Comparison of ENCODE assay signal across 1 cellular context in the genomic region with DNA sequence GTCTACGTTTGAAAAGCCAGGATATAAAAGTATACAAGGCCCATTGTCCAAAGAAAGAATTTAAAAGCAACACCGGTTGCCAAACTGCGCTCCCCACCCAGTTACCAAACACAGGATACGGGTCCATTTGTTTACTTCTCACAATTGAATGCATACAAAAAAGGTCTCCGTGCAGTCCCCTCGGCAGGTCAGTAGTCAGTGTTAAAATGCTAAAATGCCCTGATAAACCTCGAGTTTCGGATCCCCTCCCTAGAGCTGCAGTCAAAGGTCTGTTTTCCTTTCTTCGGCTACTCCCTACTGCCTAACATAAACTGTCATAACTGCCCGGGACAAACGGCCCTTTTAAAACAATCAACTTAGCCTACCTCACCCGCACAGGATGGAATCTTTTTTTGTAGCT.
TF ChIP-seq lines count a peak whose summit lies in the region.

No MANE protein-coding gene starts in this region.

TF ChIP-seq in HepG2, 621 proteins besides CTCF, POLR2A, EP300 and RAD21 (continued from another document and continues in another):
- TF ChIP-seq SOX5 (CRISPR knock-in tag; IDR thresholded peaks at IDR 0.05; ENCODE audit: borderline replicate concordance) (peak; percentile 91; the same call in 1 of the 2 replicates), ZEB1 (IDR thresholded peaks at IDR 0.05; ENCODE audit: insufficient replicate concordance, low read depth) (no peak), ASH2L (IDR thresholded peaks at IDR 0.05; ENCODE audit: insufficient read length, low read depth, low read length) (peak; percentile 56), ZNF431 (CRISPR knock-in tag; IDR thresholded peaks at IDR 0.05; ENCODE audit: borderline replicate concordance, low read depth) (no peak), CEBPG (CRISPR knock-in tag; IDR thresholded peaks at IDR 0.05) (peak; percentile 62), RXRB (CRISPR knock-in tag; IDR thresholded peaks at IDR 0.05; ENCODE audit: borderline replicate concordance) (peak; percentile 18; the same call in 1 of the 2 replicates), ZNF766 (CRISPR knock-in tag; IDR thresholded peaks at IDR 0.05; ENCODE audit: borderline replicate concordance) (peak; percentile 41; the same call in 1 of the 2 replicates), FOXO1 (CRISPR knock-in tag; IDR thresholded peaks at IDR 0.05) (peak; percentile 29; the same call in 1 of the 2 replicates), NFIC (IDR thresholded peaks at IDR 0.05; ENCODE audit: low read length) (peak; percentile 46; the same call in 1 of the 2 replicates), ZNF292 (CRISPR knock-in tag; IDR thresholded peaks at IDR 0.05; ENCODE audit: borderline replicate concordance, low read depth) (0 out of 2 replicates have a peak, but pooled peaks have one; percentile 44), TBX2 (CRISPR knock-in tag; IDR thresholded peaks at IDR 0.05; ENCODE audit: borderline replicate concordance) (peak; percentile 85), ZNF205 (CRISPR knock-in tag; IDR thresholded peaks at IDR 0.05) (no peak), HNF4G (IDR thresholded peaks at IDR 0.05; ENCODE audit: borderline replicate concordance, low read depth, low read length) (peak; percentile 46), HNF4G (CRISPR knock-in tag; IDR thresholded peaks at IDR 0.05; ENCODE audit: borderline replicate concordance, low read depth) (no peak), SP5 (CRISPR knock-in tag; IDR thresholded peaks at IDR 0.05; ENCODE audit: borderline replicate concordance, low read depth) (peak; percentile 30; the same call in 1 of the 2 replicates), ERF (CRISPR knock-in tag; IDR thresholded peaks at IDR 0.05) (0 out of 2 replicates have a peak, but pooled peaks have one; percentile 18), ISL2 (CRISPR knock-in tag; IDR thresholded peaks at IDR 0.05) (peak; percentile 72), NONO (IDR thresholded peaks at IDR 0.05) (no peak), NONO (CRISPR knock-in tag; conservative IDR thresholded peaks at IDR 0.05) (0 out of 2 replicates have a peak, but pooled peaks have one; percentile 21), ZFP36L2 (CRISPR knock-in tag; IDR thresholded peaks at IDR 0.05) (no peak), ZNF652 (CRISPR knock-in tag; IDR thresholded peaks at IDR 0.05; ENCODE audit: borderline replicate concordance, low read depth) (peak; percentile 40; the same call in 1 of the 2 replicates), BCL6 (CRISPR knock-in tag; IDR thresholded peaks at IDR 0.05) (peak; percentile 90), GATAD2A (CRISPR knock-in tag; IDR thresholded peaks at IDR 0.05) (peak; percentile 79), NCOA2 (CRISPR knock-in tag; IDR thresholded peaks at IDR 0.05) (peak; percentile 63; the same call in 1 of the 2 replicates), SOX13 (IDR thresholded peaks at IDR 0.05) (peak; percentile 58; the same call in 1 of the 2 replicates), SOX13 (CRISPR knock-in tag; conservative IDR thresholded peaks at IDR 0.05 in 1 of 2, IDR thresholded peaks at IDR 0.05 in 1 of 2) (peak in 1 of 2 experiments; percentile 88; a peak in 2 of 4 replicates), HOXA3 (CRISPR knock-in tag; IDR thresholded peaks at IDR 0.05) (0 out of 2 replicates have a peak, but pooled peaks have one; percentile 36), ZNF34 (CRISPR knock-in tag; IDR thresholded peaks at IDR 0.05; ENCODE audit: borderline replicate concordance) (no peak), FOSL2 (CRISPR knock-in tag; IDR thresholded peaks at IDR 0.05) (peak; percentile 58), SRSF1 (optimal IDR thresholded peaks at IDR 0.05; ENCODE audit: low read depth, low read length) (no peak), HOXD1 (CRISPR knock-in tag; IDR thresholded peaks at IDR 0.05) (no peak), SAP130 (CRISPR knock-in tag; IDR thresholded peaks at IDR 0.05; ENCODE audit: low read depth) (peak; percentile 56), HDAC2 (CRISPR knock-in tag; IDR thresholded peaks at IDR 0.05) (0 out of 2 replicates have a peak, but pooled peaks have one; percentile 8), ZNF234 (CRISPR knock-in tag; conservative IDR thresholded peaks at IDR 0.05) (no peak), KMT2A (CRISPR knock-in tag; IDR thresholded peaks at IDR 0.05) (0 out of 2 replicates have a peak, but pooled peaks have one; percentile 43), TARDBP (CRISPR knock-in tag; IDR thresholded peaks at IDR 0.05) (0 out of 2 replicates have a peak, but pooled peaks have one; percentile 27), ZNF75D (CRISPR knock-in tag; IDR thresholded peaks at IDR 0.05; ENCODE audit: borderline replicate concordance) (no peak), PCBP1 (IDR thresholded peaks at IDR 0.05; ENCODE audit: borderline replicate concordance, low read depth, low read length) (no peak), ZNF253 (CRISPR knock-in tag; IDR thresholded peaks at IDR 0.05; ENCODE audit: borderline replicate concordance) (no peak), NR2F6 (IDR thresholded peaks at IDR 0.05) (peak; percentile 49; the same call in 1 of the 2 replicates), NR2F6 (CRISPR knock-in tag; IDR thresholded peaks at IDR 0.05) (0 out of 2 replicates have a peak, but pooled peaks have one; percentile 41), ZSCAN20 (CRISPR knock-in tag; IDR thresholded peaks at IDR 0.05; ENCODE audit: borderline replicate concordance) (0 out of 2 replicates have a peak, but pooled peaks have one; percentile 39), MXI1 (IDR thresholded peaks at IDR 0.05; ENCODE audit: borderline replicate concordance, low read depth, low read length) (no peak)
- TF ChIP-seq, protein P1, sequence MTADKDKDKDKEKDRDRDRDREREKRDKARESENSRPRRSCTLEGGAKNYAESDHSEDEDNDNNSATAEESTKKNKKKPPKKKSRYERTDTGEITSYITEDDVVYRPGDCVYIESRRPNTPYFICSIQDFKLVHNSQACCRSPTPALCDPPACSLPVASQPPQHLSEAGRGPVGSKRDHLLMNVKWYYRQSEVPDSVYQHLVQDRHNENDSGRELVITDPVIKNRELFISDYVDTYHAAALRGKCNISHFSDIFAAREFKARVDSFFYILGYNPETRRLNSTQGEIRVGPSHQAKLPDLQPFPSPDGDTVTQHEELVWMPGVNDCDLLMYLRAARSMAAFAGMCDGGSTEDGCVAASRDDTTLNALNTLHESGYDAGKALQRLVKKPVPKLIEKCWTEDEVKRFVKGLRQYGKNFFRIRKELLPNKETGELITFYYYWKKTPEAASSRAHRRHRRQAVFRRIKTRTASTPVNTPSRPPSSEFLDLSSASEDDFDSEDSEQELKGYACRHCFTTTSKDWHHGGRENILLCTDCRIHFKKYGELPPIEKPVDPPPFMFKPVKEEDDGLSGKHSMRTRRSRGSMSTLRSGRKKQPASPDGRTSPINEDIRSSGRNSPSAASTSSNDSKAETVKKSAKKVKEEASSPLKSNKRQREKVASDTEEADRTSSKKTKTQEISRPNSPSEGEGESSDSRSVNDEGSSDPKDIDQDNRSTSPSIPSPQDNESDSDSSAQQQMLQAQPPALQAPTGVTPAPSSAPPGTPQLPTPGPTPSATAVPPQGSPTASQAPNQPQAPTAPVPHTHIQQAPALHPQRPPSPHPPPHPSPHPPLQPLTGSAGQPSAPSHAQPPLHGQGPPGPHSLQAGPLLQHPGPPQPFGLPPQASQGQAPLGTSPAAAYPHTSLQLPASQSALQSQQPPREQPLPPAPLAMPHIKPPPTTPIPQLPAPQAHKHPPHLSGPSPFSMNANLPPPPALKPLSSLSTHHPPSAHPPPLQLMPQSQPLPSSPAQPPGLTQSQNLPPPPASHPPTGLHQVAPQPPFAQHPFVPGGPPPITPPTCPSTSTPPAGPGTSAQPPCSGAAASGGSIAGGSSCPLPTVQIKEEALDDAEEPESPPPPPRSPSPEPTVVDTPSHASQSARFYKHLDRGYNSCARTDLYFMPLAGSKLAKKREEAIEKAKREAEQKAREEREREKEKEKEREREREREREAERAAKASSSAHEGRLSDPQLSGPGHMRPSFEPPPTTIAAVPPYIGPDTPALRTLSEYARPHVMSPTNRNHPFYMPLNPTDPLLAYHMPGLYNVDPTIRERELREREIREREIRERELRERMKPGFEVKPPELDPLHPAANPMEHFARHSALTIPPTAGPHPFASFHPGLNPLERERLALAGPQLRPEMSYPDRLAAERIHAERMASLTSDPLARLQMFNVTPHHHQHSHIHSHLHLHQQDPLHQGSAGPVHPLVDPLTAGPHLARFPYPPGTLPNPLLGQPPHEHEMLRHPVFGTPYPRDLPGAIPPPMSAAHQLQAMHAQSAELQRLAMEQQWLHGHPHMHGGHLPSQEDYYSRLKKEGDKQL (CRISPR knock-in tag; IDR thresholded peaks at IDR 0.05; ENCODE audit: low read depth) = 0 out of 2 replicates have a peak, but pooled peaks have one; percentile 16
- TF ChIP-seq, protein P2, sequence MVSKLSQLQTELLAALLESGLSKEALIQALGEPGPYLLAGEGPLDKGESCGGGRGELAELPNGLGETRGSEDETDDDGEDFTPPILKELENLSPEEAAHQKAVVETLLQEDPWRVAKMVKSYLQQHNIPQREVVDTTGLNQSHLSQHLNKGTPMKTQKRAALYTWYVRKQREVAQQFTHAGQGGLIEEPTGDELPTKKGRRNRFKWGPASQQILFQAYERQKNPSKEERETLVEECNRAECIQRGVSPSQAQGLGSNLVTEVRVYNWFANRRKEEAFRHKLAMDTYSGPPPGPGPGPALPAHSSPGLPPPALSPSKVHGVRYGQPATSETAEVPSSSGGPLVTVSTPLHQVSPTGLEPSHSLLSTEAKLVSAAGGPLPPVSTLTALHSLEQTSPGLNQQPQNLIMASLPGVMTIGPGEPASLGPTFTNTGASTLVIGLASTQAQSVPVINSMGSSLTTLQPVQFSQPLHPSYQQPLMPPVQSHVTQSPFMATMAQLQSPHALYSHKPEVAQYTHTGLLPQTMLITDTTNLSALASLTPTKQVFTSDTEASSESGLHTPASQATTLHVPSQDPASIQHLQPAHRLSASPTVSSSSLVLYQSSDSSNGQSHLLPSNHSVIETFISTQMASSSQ (IDR thresholded peaks at IDR 0.05; ENCODE audit: low read depth) = 0 out of 2 replicates have a peak, but pooled peaks have one; percentile 13
- TF ChIP-seq, protein P2 (CRISPR knock-in tag; IDR thresholded peaks at IDR 0.05; ENCODE audit: borderline replicate concordance) = peak; percentile 26; the same call in 1 of the 2 replicates
- TF ChIP-seq, protein P3, sequence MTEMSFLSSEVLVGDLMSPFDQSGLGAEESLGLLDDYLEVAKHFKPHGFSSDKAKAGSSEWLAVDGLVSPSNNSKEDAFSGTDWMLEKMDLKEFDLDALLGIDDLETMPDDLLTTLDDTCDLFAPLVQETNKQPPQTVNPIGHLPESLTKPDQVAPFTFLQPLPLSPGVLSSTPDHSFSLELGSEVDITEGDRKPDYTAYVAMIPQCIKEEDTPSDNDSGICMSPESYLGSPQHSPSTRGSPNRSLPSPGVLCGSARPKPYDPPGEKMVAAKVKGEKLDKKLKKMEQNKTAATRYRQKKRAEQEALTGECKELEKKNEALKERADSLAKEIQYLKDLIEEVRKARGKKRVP (CRISPR knock-in tag; IDR thresholded peaks at IDR 0.05) = peak in 1 of 2 experiments; percentile 45; a peak in 1 of 4 replicates
- TF ChIP-seq, protein P4, sequence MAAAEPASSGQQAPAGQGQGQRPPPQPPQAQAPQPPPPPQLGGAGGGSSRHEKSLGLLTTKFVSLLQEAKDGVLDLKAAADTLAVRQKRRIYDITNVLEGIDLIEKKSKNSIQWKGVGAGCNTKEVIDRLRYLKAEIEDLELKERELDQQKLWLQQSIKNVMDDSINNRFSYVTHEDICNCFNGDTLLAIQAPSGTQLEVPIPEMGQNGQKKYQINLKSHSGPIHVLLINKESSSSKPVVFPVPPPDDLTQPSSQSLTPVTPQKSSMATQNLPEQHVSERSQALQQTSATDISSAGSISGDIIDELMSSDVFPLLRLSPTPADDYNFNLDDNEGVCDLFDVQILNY (CRISPR knock-in tag; conservative IDR thresholded peaks at IDR 0.05) = no peak
- TF ChIP-seq, protein P5, sequence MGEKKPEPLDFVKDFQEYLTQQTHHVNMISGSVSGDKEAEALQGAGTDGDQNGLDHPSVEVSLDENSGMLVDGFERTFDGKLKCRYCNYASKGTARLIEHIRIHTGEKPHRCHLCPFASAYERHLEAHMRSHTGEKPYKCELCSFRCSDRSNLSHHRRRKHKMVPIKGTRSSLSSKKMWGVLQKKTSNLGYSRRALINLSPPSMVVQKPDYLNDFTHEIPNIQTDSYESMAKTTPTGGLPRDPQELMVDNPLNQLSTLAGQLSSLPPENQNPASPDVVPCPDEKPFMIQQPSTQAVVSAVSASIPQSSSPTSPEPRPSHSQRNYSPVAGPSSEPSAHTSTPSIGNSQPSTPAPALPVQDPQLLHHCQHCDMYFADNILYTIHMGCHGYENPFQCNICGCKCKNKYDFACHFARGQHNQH (CRISPR knock-in tag; IDR thresholded peaks at IDR 0.05) = 0 out of 2 replicates have a peak, but pooled peaks have one; percentile 25
- TF ChIP-seq, protein P6, sequence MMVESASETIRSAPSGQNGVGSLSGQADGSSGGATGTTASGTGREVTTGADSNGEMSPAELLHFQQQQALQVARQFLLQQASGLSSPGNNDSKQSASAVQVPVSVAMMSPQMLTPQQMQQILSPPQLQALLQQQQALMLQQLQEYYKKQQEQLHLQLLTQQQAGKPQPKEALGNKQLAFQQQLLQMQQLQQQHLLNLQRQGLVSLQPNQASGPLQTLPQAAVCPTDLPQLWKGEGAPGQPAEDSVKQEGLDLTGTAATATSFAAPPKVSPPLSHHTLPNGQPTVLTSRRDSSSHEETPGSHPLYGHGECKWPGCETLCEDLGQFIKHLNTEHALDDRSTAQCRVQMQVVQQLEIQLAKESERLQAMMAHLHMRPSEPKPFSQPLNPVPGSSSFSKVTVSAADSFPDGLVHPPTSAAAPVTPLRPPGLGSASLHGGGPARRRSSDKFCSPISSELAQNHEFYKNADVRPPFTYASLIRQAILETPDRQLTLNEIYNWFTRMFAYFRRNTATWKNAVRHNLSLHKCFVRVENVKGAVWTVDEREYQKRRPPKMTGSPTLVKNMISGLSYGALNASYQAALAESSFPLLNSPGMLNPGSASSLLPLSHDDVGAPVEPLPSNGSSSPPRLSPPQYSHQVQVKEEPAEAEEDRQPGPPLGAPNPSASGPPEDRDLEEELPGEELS (CRISPR knock-in tag; IDR thresholded peaks at IDR 0.05) = peak; percentile 97
- TF ChIP-seq, protein P7, sequence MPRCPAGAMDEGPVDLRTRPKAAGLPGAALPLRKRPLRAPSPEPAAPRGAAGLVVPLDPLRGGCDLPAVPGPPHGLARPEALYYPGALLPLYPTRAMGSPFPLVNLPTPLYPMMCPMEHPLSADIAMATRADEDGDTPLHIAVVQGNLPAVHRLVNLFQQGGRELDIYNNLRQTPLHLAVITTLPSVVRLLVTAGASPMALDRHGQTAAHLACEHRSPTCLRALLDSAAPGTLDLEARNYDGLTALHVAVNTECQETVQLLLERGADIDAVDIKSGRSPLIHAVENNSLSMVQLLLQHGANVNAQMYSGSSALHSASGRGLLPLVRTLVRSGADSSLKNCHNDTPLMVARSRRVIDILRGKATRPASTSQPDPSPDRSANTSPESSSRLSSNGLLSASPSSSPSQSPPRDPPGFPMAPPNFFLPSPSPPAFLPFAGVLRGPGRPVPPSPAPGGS (CRISPR knock-in tag; IDR thresholded peaks at IDR 0.05) = no peak
